In the genomic region with DNA sequence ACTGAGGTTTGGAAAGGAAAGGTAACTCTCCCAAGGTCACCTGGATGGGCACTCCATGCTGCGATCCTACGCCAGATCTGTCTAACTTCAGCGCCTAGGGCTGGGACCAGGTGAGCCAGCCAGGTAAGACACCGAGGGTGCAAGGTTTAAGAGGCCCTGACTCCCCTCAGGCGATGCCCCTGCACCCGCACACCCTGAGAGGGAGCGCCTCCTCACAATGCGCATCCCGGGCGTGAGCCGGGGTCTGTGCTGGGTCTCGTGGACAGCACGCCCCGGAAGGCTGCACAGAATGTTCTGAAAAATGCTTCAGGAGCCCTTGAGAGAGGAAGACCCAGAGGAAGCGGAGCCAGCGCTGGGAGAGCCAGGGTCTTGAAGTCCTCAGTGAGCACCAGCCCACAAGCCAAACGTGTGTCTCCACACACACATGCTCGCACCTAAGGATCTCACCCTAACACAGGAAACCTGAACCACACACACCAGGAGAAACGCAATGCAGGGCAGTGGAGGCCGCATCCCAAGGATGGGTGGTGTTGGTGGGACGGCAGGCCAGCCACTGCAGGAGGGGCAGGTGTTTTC, we compare ENCODE assay signal across 23 cellular contexts.
A peak's percentile ranks its signal among the peaks of the same experiment; 100 is the strongest.
DNase-seq lines count a peak whose midpoint lies in the region; ATAC-seq and TF ChIP-seq lines count a peak whose summit lies in the region.
"Had no signal": no experiment of that assay in that cellular context is flagged by ENCODE, and none has a peak within 500 bp of the region (broad histone marks: within the 10 kb centered on the region; RNA-seq: fewer than 3 reads in every experiment).

No MANE protein-coding gene starts in this region.

- no peaks in the 10 kb centered on the region for H3K36me3 ChIP-seq in endodermal cell (ENCODE audit: control insufficient read depth, insufficient read depth, low read length)

- H3K36me3 Mint-ChIP-seq in T-helper 17 cell (ENCODE audit: low read depth), result peaks cover 5% of the 10 kb centered on the region
- H3K36me3 Mint-ChIP-seq in endodermal cell (ENCODE audit: low read depth), result no peaks in the 10 kb centered on the region
- peaks cover 12% of the 10 kb centered on the region for H3K36me3 Mint-ChIP-seq in mesothelial cell of epicardium
- peaks cover 6% of the 10 kb centered on the region for H3K36me3 Mint-ChIP-seq in type B pancreatic cell
- H3K36me3 Mint-ChIP-seq in activated T-helper 2 cell treated with anti-CD3 and anti-CD28 coated beads, Interferon-gamma antibody, Interleukin-2, Interleukin-4, amounts not matched to agents 10 μg/mL and 5 μg/mL and 100 μg/mL, durations not matched to agents 14 hours and 24 hours and 36 hours (ENCODE audit: low read depth), result no peaks in the 10 kb centered on the region
- H3K36me3 Mint-ChIP-seq: IgD-negative memory B cell had no signal

- TF ChIP-seq CTCF in endodermal cell (conservative IDR thresholded peaks at IDR 0.05) (no peak), mesothelial cell of epicardium (IDR thresholded peaks at IDR 0.05; ENCODE audit: unreplicated experiment) (no peak), type B pancreatic cell (conservative IDR thresholded peaks at IDR 0.05) (no peak)

- H3K9ac ChIP-seq in endodermal cell (ENCODE audit: extremely low read depth, low read length, poor library complexity, severe bottlenecking), result no peak overlapping the region

- H3K27me3 Mint-ChIP-seq in T-helper 17 cell (no peaks in the 10 kb centered on the region), endodermal cell (ENCODE audit: insufficient read depth) (no peaks in the 10 kb centered on the region), mesothelial cell of epicardium (ENCODE audit: low read depth) (no peaks in the 10 kb centered on the region), type B pancreatic cell (no peaks in the 10 kb centered on the region)
- H3K27me3 Mint-ChIP-seq in activated T-helper 2 cell treated with anti-CD3 and anti-CD28 coated beads, Interferon-gamma antibody, Interleukin-2, Interleukin-4, amounts not matched to agents 10 μg/mL and 5 μg/mL and 100 μg/mL, durations not matched to agents 14 hours and 24 hours and 36 hours (ENCODE audit: low read depth), result peaks cover 7% of the 10 kb centered on the region
- H3K27me3 Mint-ChIP-seq: CD4-positive, alpha-beta T cell had no signal

- no peak overlapping the region for H3K4me3 ChIP-seq in endodermal cell (ENCODE audit: low read length)
- H3K4me3 ChIP-seq: A549, GM12878 had no signal

- intact Hi-C loops in activated T-helper 2 cell treated with anti-CD3 and anti-CD28 coated beads, Interferon-gamma antibody, Interleukin-2, Interleukin-4, amounts not matched to agents 10 μg/mL and 5 μg/mL and 100 μg/mL, durations not matched to agents 14 hours and 24 hours and 36 hours (cut with micrococcal nuclease), result no loop called here

- no peak overlapping the region for H3K27ac ChIP-seq in endodermal cell (ENCODE audit: low read depth, low read length)
- H3K27ac ChIP-seq: A549 had no signal

- H3K4me1 Mint-ChIP-seq in T-helper 17 cell (peaks cover 7% of the 10 kb centered on the region), endodermal cell (no peaks in the 10 kb centered on the region), mesothelial cell of epicardium (peaks cover 62% of the 10 kb centered on the region), type B pancreatic cell (ENCODE audit: unreplicated experiment) (peaks cover 39% of the 10 kb centered on the region)
- H3K4me1 Mint-ChIP-seq in activated T-helper 2 cell treated with anti-CD3 and anti-CD28 coated beads, Interferon-gamma antibody, Interleukin-2, Interleukin-4, amounts not matched to agents 10 μg/mL and 5 μg/mL and 100 μg/mL, durations not matched to agents 14 hours and 24 hours and 36 hours (ENCODE audit: low read depth), result peaks cover 5% of the 10 kb centered on the region

- ATAC-seq in T-helper 17 cell (no peak), GM21825 (IDR thresholded peaks at IDR 0.05; ENCODE audit: unreplicated experiment) (no peak)
- ATAC-seq: A549, GM12878, HCT116, Panc1 had no signal

- WGBS in endodermal cell (ENCODE audit: insufficient coverage in 1 of 2, insufficient read length in 1 of 2), 2 experiments, result 92 to 95% methylated on average over 16 to 21 of the region's 21 CpGs

- H3K27ac Mint-ChIP-seq in T-helper 17 cell (no peak overlapping the region), endodermal cell (no peak overlapping the region), mesothelial cell of epicardium (peak overlapping the region; percentile 10), type B pancreatic cell (no peak overlapping the region)
- no peak overlapping the region for H3K27ac Mint-ChIP-seq in activated T-helper 2 cell treated with anti-CD3 and anti-CD28 coated beads, Interferon-gamma antibody, Interleukin-2, Interleukin-4, amounts not matched to agents 10 μg/mL and 5 μg/mL and 100 μg/mL, durations not matched to agents 14 hours and 24 hours and 36 hours
- H3K27ac Mint-ChIP-seq: B cell; CD4-positive, alpha-beta T cell; IgD-negative memory B cell had no signal

- DNase-seq in T-helper 17 cell (no peak), endodermal cell (peak; percentile 27), mesothelial cell of epicardium (ENCODE audit: low spot score in 2 of 2, unreplicated experiment in 2 of 2) (no peak), type B pancreatic cell (ENCODE audit: extremely low spot score, unreplicated experiment) (peak; percentile 58), dedifferentiated amniotic fluid mesenchymal stem cell (ENCODE audit: extremely low spot score) (no peak)
- DNase-seq in activated T-helper 2 cell treated with anti-CD3 and anti-CD28 coated beads, Interferon-gamma antibody, Interleukin-2, Interleukin-4, amounts not matched to agents 10 μg/mL and 5 μg/mL and 100 μg/mL, durations not matched to agents 14 hours and 24 hours and 36 hours (ENCODE audit: low spot score), result no peak
- DNase-seq: CD4-positive, alpha-beta T cell; COR-L47; DMS 273 treated with DMSO at 0.1 percent for 48 hours; DMS79 treated with DMSO at 0.1 percent for 48 hours; GOT3; NCI-H1105; NCI-H2029 treated with DMSO at 0.1 percent for 48 hours; NCI-H226; NCI-H510A treated with DMSO at 0.1 percent for 48 hours; NCI-H748 treated with DMSO at 0.1 percent for 48 hours had no signal

- H3K27me3 ChIP-seq in endodermal cell (ENCODE audit: control insufficient read depth, insufficient read depth, low read length, poor library complexity, severe bottlenecking), result no peaks in the 10 kb centered on the region

- H3K4me3 Mint-ChIP-seq in T-helper 17 cell (peak overlapping the region; percentile 54), endodermal cell (no peak overlapping the region), mesothelial cell of epicardium (no peak overlapping the region), type B pancreatic cell (no peak overlapping the region)
- no peak overlapping the region for H3K4me3 Mint-ChIP-seq in activated T-helper 2 cell treated with anti-CD3 and anti-CD28 coated beads, Interferon-gamma antibody, Interleukin-2, Interleukin-4, amounts not matched to agents 10 μg/mL and 5 μg/mL and 100 μg/mL, durations not matched to agents 14 hours and 24 hours and 36 hours (ENCODE audit: low read depth)
- H3K4me3 Mint-ChIP-seq: B cell; CD4-positive, alpha-beta T cell had no signal

- H3K9me3 Mint-ChIP-seq in endodermal cell (no peaks in the 10 kb centered on the region), mesothelial cell of epicardium (peaks cover 11% of the 10 kb centered on the region), type B pancreatic cell (no peaks in the 10 kb centered on the region)
- H3K9me3 Mint-ChIP-seq in activated T-helper 2 cell treated with anti-CD3 and anti-CD28 coated beads, Interferon-gamma antibody, Interleukin-2, Interleukin-4, amounts not matched to agents 10 μg/mL and 5 μg/mL and 100 μg/mL, durations not matched to agents 14 hours and 24 hours and 36 hours, result no peaks in the 10 kb centered on the region
- H3K9me3 Mint-ChIP-seq: CD4-positive, alpha-beta T cell; IgD-negative memory B cell had no signal

- H3K9me3 ChIP-seq in T-helper 17 cell (ENCODE audit: control insufficient read depth, low read length, poor library complexity, severe bottlenecking) (no peaks in the 10 kb centered on the region), endodermal cell (ENCODE audit: control insufficient read depth, low read length) (no peaks in the 10 kb centered on the region)
- H3K9me3 ChIP-seq: A549 had no signal

- H3K4me1 ChIP-seq in endodermal cell (ENCODE audit: control insufficient read depth, insufficient read depth, low read length), result no peaks in the 10 kb centered on the region
- H3K4me1 ChIP-seq: A549 had no signal

Comparison
In these comparisons a context has a peak if more than half of its experiments do, and no peak if none do; other contexts are left out.
1. DNase-seq: peak in endodermal cell (single experiment) and type B pancreatic cell (single experiment); none in T-helper 17 cell (0 of 3), mesothelial cell of epicardium (0 of 2), dedifferentiated amniotic fluid mesenchymal stem cell (single experiment) and activated T-helper 2 cell treated with anti-CD3 and anti-CD28 coated beads, Interferon-gamma antibody, Interleukin-2, Interleukin-4, amounts not matched to agents 10 μg/mL and 5 μg/mL and 100 μg/mL, durations not matched to agents 14 hours and 24 hours and 36 hours (single experiment).